Comparison of ENCODE assay signal across 8 cellular contexts in the genomic region with DNA sequence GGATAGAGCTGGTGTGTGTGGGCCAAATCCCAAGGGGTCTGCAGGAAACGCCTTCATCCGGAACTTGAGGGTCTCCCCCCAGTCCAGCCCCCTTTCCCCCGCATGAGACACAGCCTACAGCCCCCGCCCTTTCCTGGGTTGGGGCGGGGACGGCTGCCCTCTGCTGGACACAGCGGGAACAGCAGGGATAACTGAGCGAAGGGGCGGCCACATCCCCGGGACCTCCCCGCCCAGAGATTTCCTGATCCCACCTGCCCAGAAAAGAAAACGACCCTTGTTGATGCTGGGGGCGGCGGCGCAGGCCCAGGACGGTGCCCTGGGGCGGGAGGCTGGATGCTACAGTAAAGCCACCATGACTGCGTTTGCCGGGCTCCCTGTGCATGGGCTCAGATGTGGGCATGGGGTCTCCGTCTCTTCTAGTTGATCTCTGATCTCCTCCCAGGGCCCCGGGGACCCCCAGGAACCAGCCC. TPM values are rescaled to one million over a fixed set of nuclear protein-coding genes. Genes with fewer than 3 reads are reported as not detected.
DNase-seq lines count a peak whose midpoint lies in the region; TF ChIP-seq lines count a peak whose summit lies in the region.

No MANE protein-coding gene starts in this region.

- peaks cover 98% of the 10 kb centered on the region for H3K27me3 Mint-ChIP-seq in nephron (ENCODE audit: low read depth)

- H3K27ac ChIP-seq in HL-60 (replicated peaks) (no peak overlapping the region), transverse colon (no peak overlapping the region)

- TF ChIP-seq EP300 in transverse colon (IDR thresholded peaks at IDR 0.05; ENCODE audit: low read depth): no peak

- in situ Hi-C loops in transverse colon (cut with MboI; ENCODE audit: low pct_ligation_motif_present in 1 of 4, low pct_unique_long_range_greater_than_20kb in 1 of 4, low sequenced_read_pairs in 3 of 4): no loop called here

- no peak overlapping the region for H3K4me3 Mint-ChIP-seq in nephron

- peak; percentile 76 for TF ChIP-seq CTCF in HL-60 (IDR thresholded peaks at IDR 0.05; ENCODE audit: insufficient read depth, low read length)
- peak; percentile 90 to 96 (median 93) for TF ChIP-seq CTCF in nephron (IDR thresholded peaks at IDR 0.05; ENCODE audit: unreplicated experiment in 3 of 3)
- TF ChIP-seq CTCF in transverse colon (IDR thresholded peaks at IDR 0.05): peak; percentile 91 to 97 (median 93)

- H3K27ac Mint-ChIP-seq in nephron: no peak overlapping the region

- H3K4me1 Mint-ChIP-seq in nephron: no peaks in the 10 kb centered on the region

- H3K9me3 ChIP-seq in transverse colon: peaks cover 10 to 13% of the 10 kb centered on the region in 2 donors

- intact Hi-C loops in transverse colon (cut with DNase I; ENCODE audit: low total_unique reads): loop anchor here (10.0 kb wide), 1 partner anchor 223 kb away; no protein-coding TSS in a partner anchor

- peaks cover 21% of the 10 kb centered on the region for H3K9me3 Mint-ChIP-seq in nephron

- DNase-seq in Ammon's horn (ENCODE audit: low spot score) (peak; percentile 12), HL-60 (ENCODE audit: low read depth in 1 of 2, low spot score in 1 of 2) (peak in 1 of 2 experiments; percentile 19), transverse colon (peak; percentile 46), NCI-H2081 (lab: John Stamatoyannopoulos, UW) (no peak), NCI-H510A treated with DMSO at 0.1 percent for 48 hours (lab: John Stamatoyannopoulos, UW) (no peak)
- DNase-seq in activated CD4-positive, alpha-beta T cell treated with anti-CD3 and anti-CD28 coated beads, Interleukin-2, amount 50 U/mL, for 1 hour: peak; percentile 61
- peak; percentile 44 for DNase-seq in effector CD4-positive, alpha-beta T cell

- H3K27me3 ChIP-seq in HL-60 (ENCODE audit: insufficient read depth, poor library complexity, severe bottlenecking): peaks cover 61% of the 10 kb centered on the region
- peaks cover 100% of the 10 kb centered on the region for H3K27me3 ChIP-seq in transverse colon

- no peaks in the 10 kb centered on the region for H3K4me1 ChIP-seq in transverse colon

- H3K36me3 ChIP-seq in transverse colon: no peaks in the 10 kb centered on the region

- H3K36me3 Mint-ChIP-seq in nephron (ENCODE audit: low read depth): no peaks in the 10 kb centered on the region

- WGBS in transverse colon (ENCODE audit: low coverage in 1 of 2), 2 donors: 5% methylated on average over 11 of the region's 21 CpGs; no CpG with 5 or more reads in 1 of the 2 donors

- TF ChIP-seq POLR2A in transverse colon (IDR thresholded peaks at IDR 0.05): no peak

- no peak overlapping the region for H3K4me3 ChIP-seq in HL-60 (replicated peaks; ENCODE audit: insufficient read depth, low read length)
- no peak overlapping the region for H3K4me3 ChIP-seq in transverse colon

RNA-seq across cellular contexts. Expression of gene ONECUT3, which starts 14.2 kb away (rescaled TPM):
- not detected for total RNA-seq in transverse colon

RNA-seq across cellular contexts. Expression of gene ATP8B3, which starts 44.6 kb away (rescaled TPM):
- under 1 TPM in 2 of 4 donors, not detected in 2; 0.27 to 0.75 TPM for total RNA-seq in transverse colon

Comparison
In these comparisons a context has a peak if more than half of its experiments do, and no peak if none do; other contexts are left out.
1. DNase-seq: peak in Ammon's horn (single experiment), activated CD4-positive, alpha-beta T cell treated with anti-CD3 and anti-CD28 coated beads, Interleukin-2, amount 50 U/mL, for 1 hour (single experiment), effector CD4-positive, alpha-beta T cell (single experiment) and transverse colon (single experiment); none in NCI-H2081 (0 of 2) and NCI-H510A treated with DMSO at 0.1 percent for 48 hours (single experiment).
2. Peak in every context shown above with its lines, with median percentiles within 50 percentile points of each other: CTCF ChIP-seq.